ENCODE assay signal across 15 cellular contexts in genomic region chr10:72126872-72127232, GRCh38. TPM values are rescaled to one million over a fixed set of nuclear protein-coding genes. Genes with fewer than 3 reads are reported as not detected.
A peak's percentile ranks its signal among the peaks of the same experiment; 100 is the strongest.
DNase-seq lines count a peak whose midpoint lies in the region; ATAC-seq and TF ChIP-seq lines count a peak whose summit lies in the region.
"Had no signal": no experiment of that assay in that cellular context is flagged by ENCODE, and none has a peak within 500 bp of the region (broad histone marks: within the 10 kb centered on the region; RNA-seq: fewer than 3 reads in every experiment).

No MANE protein-coding gene starts in this region.

- no peaks in the 10 kb centered on the region for H3K9me3 ChIP-seq in CD4-positive, alpha-beta T cell (ENCODE audit: control insufficient read depth, low read length)
- H3K9me3 ChIP-seq in HAP-1: no peaks in the 10 kb centered on the region

- H3K4me1 ChIP-seq in HAP-1: peaks cover 49% of the 10 kb centered on the region

- H3K27ac ChIP-seq in CD4-positive, alpha-beta T cell (ENCODE audit: low read depth, low read length): no peak overlapping the region
- H3K27ac ChIP-seq: KMS-11 had no signal

- H3K9me3 Mint-ChIP-seq in CD4-positive, alpha-beta T cell: no peaks in the 10 kb centered on the region
- H3K9me3 Mint-ChIP-seq in brain (peaks cover 0 to 2% (median 1%) of the 10 kb centered on the region in 5 experiments), nephron (no peaks in the 10 kb centered on the region)
- H3K9me3 Mint-ChIP-seq: CD4-positive, alpha-beta memory T cell had no signal

- in situ Hi-C loops in HAP-1 (cut with MboI; ENCODE audit: low sequenced_read_pairs): no loop called here

- H3K4me3 ChIP-seq in HAP-1: no peak overlapping the region

- peaks cover 53% of the 10 kb centered on the region for H3K4me1 Mint-ChIP-seq in CD4-positive, alpha-beta T cell (ENCODE audit: low read depth)
- H3K4me1 Mint-ChIP-seq in brain (peaks cover 53% of the 10 kb centered on the region), nephron (peaks cover 36% of the 10 kb centered on the region)
- H3K4me1 Mint-ChIP-seq: B cell had no signal

- no peaks in the 10 kb centered on the region for H3K27me3 Mint-ChIP-seq in CD4-positive, alpha-beta T cell
- H3K27me3 Mint-ChIP-seq in brain: no peaks in the 10 kb centered on the region
- H3K27me3 Mint-ChIP-seq in nephron (ENCODE audit: low read depth): no peaks in the 10 kb centered on the region
- H3K27me3 Mint-ChIP-seq: B cell; CD4-positive, alpha-beta memory T cell had no signal

- no peaks in the 10 kb centered on the region; the same call in 1 of the 2 replicates for H3K36me3 ChIP-seq in HAP-1 (replicated peaks)

- no peak for DNase-seq in CD4-positive, alpha-beta T cell
- DNase-seq in HAP-1 (ENCODE audit: low spot score in 2 of 2): peak; percentile 40 to 60
- DNase-seq: NCI-H1048, NCI-H1436 treated with DMSO at 0.1 percent for 48 hours, NCI-H226, NCI-H524 treated with DMSO at 0.1 percent for 48 hours had no signal

- no peaks in the 10 kb centered on the region for H3K27me3 ChIP-seq in CD4-positive, alpha-beta T cell (ENCODE audit: control insufficient read depth, insufficient read depth, low read length)
- H3K27me3 ChIP-seq in HAP-1 (ENCODE audit: low read depth): no peaks in the 10 kb centered on the region

- peak overlapping the region; percentile 43 for H3K27ac Mint-ChIP-seq in CD4-positive, alpha-beta T cell
- H3K27ac Mint-ChIP-seq in brain: peak overlapping the region; percentile 18 to 94 (median 84)
- peak overlapping the region; percentile 87 to 98 (median 93) for H3K27ac Mint-ChIP-seq in nephron
- H3K27ac Mint-ChIP-seq: B cell had no signal

- POLR2A ChIA-PET in CD4-positive, alpha-beta T cell (lab: Charles Lee): interaction anchor here (1.1 to 4.4 kb wide), 6 partner anchors 13 to 92 kb away, joined by 3 to 44 read pairs (median 8); partner anchors contain the start of genes ANAPC16, ASCC1 and SPOCK2

- no peak for ATAC-seq in CD4-positive, alpha-beta T cell (ENCODE audit: poor library complexity)
- ATAC-seq in HG03521 (IDR thresholded peaks at IDR 0.05; ENCODE audit: unreplicated experiment) (no peak), HG03520 (IDR thresholded peaks at IDR 0.05; ENCODE audit: unreplicated experiment) (no peak), GM21515 (IDR thresholded peaks at IDR 0.05; ENCODE audit: unreplicated experiment) (no peak)

- H3K4me3 Mint-ChIP-seq in CD4-positive, alpha-beta T cell: no peak overlapping the region
- H3K4me3 Mint-ChIP-seq in brain: peak overlapping the region in 2 of 5 experiments; percentile 30 to 51
- H3K4me3 Mint-ChIP-seq in nephron: no peak overlapping the region
- H3K4me3 Mint-ChIP-seq: B cell; CD4-positive, alpha-beta memory T cell had no signal

- TF ChIP-seq CTCF in CD4-positive, alpha-beta T cell (IDR thresholded peaks at IDR 0.05): no peak
- no peak for TF ChIP-seq CTCF in brain (conservative IDR thresholded peaks at IDR 0.05)
- TF ChIP-seq CTCF in nephron (IDR thresholded peaks at IDR 0.05; ENCODE audit: unreplicated experiment in 3 of 3): no peak

- CTCF ChIA-PET in CD4-positive, alpha-beta T cell (lab: Charles Lee): interaction anchor here (0.7 to 5.0 kb wide), 5 partner anchors 20 to 211 kb away, joined by 3 to 30 read pairs (median 4); no protein-coding TSS in a partner anchor

- intact Hi-C loops in CD4-positive, alpha-beta T cell (cut with DNase I, micrococcal nuclease): loop anchor here (2.0 to 5.0 kb wide), 3 partner anchors 40 to 210 kb away; partner anchors contain the start of gene SPOCK2 (in 2 of the 2)

- H3K36me3 Mint-ChIP-seq in CD4-positive, alpha-beta T cell (ENCODE audit: low read depth): peaks cover 20% of the 10 kb centered on the region
- peaks cover 52% of the 10 kb centered on the region for H3K36me3 Mint-ChIP-seq in brain
- peaks cover 13% of the 10 kb centered on the region for H3K36me3 Mint-ChIP-seq in nephron (ENCODE audit: low read depth)

RNA-seq across cellular contexts. Expression of gene SPOCK2, which starts 38.5 kb away (rescaled TPM):
- total RNA-seq in CD4-positive, alpha-beta T cell: 100 to 1,000 TPM; 976 to 998 TPM
- polyA plus RNA-seq in brain (ENCODE audit: insufficient read depth, low read depth, low replicate concordance): 189 TPM
- total RNA-seq: M059J had no signal

Comparison
In these comparisons a context has a peak if more than half of its experiments do, and no peak if none do; other contexts are left out.
1. DNase-seq: peak in HAP-1 (2 of 2); none in CD4-positive, alpha-beta T cell (0 of 10).
2. H3K27ac Mint-ChIP-seq: peak in every context shown above with its lines; median percentile 93 in nephron; 84 in brain; 43 in CD4-positive, alpha-beta T cell.